Comparison of ENCODE assay signal across 1 cellular context in genomic region chr16:21685034-21685455, GRCh38.
TF ChIP-seq lines count a peak whose summit lies in the region.

No MANE protein-coding gene starts in this region.

TF ChIP-seq in H1, 55 proteins besides CTCF, POLR2A, EP300 and RAD21:
- TF ChIP-seq ATF2 (IDR thresholded peaks at IDR 0.05; ENCODE audit: low read length) (no peak), CREB1 (IDR thresholded peaks at IDR 0.05) (no peak), CHD1 (IDR thresholded peaks at IDR 0.05; ENCODE audit: low read depth, low read length) (no peak), NRF1 (IDR thresholded peaks at IDR 0.05; ENCODE audit: low read depth, low read length) (no peak), TAF7 (optimal IDR thresholded peaks at IDR 0.05; ENCODE audit: borderline replicate concordance, low read depth, low read length) (no peak), CBX8 (IDR thresholded peaks at IDR 0.05; ENCODE audit: borderline replicate concordance, low read depth, low read length) (no peak), JUN (IDR thresholded peaks at IDR 0.05; ENCODE audit: low read depth, low read length) (no peak), SIN3A (conservative IDR thresholded peaks at IDR 0.05 in 1 of 2, IDR thresholded peaks at IDR 0.05 in 1 of 2; ENCODE audit: low read depth in 1 of 2, low read length in 2 of 2) (peak; percentile 64 to 76; a peak in 1 of 4 replicates), CTBP2 (IDR thresholded peaks at IDR 0.05; ENCODE audit: borderline replicate concordance, insufficient read depth, insufficient read length, low read length) (no peak), KDM4A (IDR thresholded peaks at IDR 0.05; ENCODE audit: low read depth, low read length, severe bottlenecking) (no peak), BRCA1 (IDR thresholded peaks at IDR 0.05; ENCODE audit: low read depth, low read length) (no peak), BACH1 (IDR thresholded peaks at IDR 0.05; ENCODE audit: low read length) (no peak), KDM5A (IDR thresholded peaks at IDR 0.05; ENCODE audit: low read length) (no peak), TEAD4 (IDR thresholded peaks at IDR 0.05; ENCODE audit: low read depth, low read length) (0 out of 2 replicates have a peak, but pooled peaks have one; percentile 4), FOSL1 (IDR thresholded peaks at IDR 0.05; ENCODE audit: insufficient read depth, low read depth, low read length) (no peak), MAX (IDR thresholded peaks at IDR 0.05) (peak; percentile 86), SUZ12 (IDR thresholded peaks at IDR 0.05; ENCODE audit: low read length) (no peak), TBP (IDR thresholded peaks at IDR 0.05; ENCODE audit: low read depth, low read length) (no peak), GTF2F1 (IDR thresholded peaks at IDR 0.05; ENCODE audit: borderline replicate concordance, low read depth, low read length) (no peak), USF2 (IDR thresholded peaks at IDR 0.05; ENCODE audit: low read length) (no peak), TCF12 (IDR thresholded peaks at IDR 0.05; ENCODE audit: low read depth, low read length) (no peak), YY1 (IDR thresholded peaks at IDR 0.05; ENCODE audit: low read depth, low read length) (no peak), SRF (IDR thresholded peaks at IDR 0.05; ENCODE audit: low read depth, low read length) (no peak)
